Comparison of ENCODE assay signal across 14 cellular contexts in genomic region chr10:63297941-63298340, GRCh38.
"Had no signal": no experiment of that assay in that cellular context is flagged by ENCODE, and none has a peak within 500 bp of the region (broad histone marks: within the 10 kb centered on the region; RNA-seq: fewer than 3 reads in every experiment).

No MANE protein-coding gene starts in this region.

- H3K9me3 Mint-ChIP-seq: immature natural killer cell; naive thymus-derived CD8-positive, alpha-beta T cell; stimulated activated naive B cell treated with anti-CD40 and anti-IgM and Interleukin-4, amounts not matched to agents 10 μg/mL and 1 μg/mL and 100 μg/mL, for 72 hours; stimulated activated naive CD8-positive, alpha-beta T cell treated with anti-CD3 and anti-CD28 coated beads, Interleukin-15, amount 100 ng/mL, for 72 hours had no signal

- H3K4me3 Mint-ChIP-seq: immature natural killer cell; naive thymus-derived CD8-positive, alpha-beta T cell; stimulated activated naive B cell treated with anti-CD40 and anti-IgM and Interleukin-4, amounts not matched to agents 10 μg/mL and 1 μg/mL and 100 μg/mL, for 72 hours; stimulated activated naive CD8-positive, alpha-beta T cell treated with anti-CD3 and anti-CD28 coated beads, Interleukin-15, amount 100 ng/mL, for 72 hours had no signal

- H3K27me3 Mint-ChIP-seq: naive thymus-derived CD8-positive, alpha-beta T cell; stimulated activated naive B cell treated with anti-CD40 and anti-IgM and Interleukin-4, amounts not matched to agents 10 μg/mL and 1 μg/mL and 100 μg/mL, for 72 hours; stimulated activated naive CD8-positive, alpha-beta T cell treated with anti-CD3 and anti-CD28 coated beads, Interleukin-15, amount 100 ng/mL, for 72 hours had no signal

- H3K27ac Mint-ChIP-seq: immature natural killer cell; naive thymus-derived CD8-positive, alpha-beta T cell had no signal

- ATAC-seq: foreskin keratinocyte; naive thymus-derived CD8-positive, alpha-beta T cell; stimulated activated naive B cell treated with anti-CD40 and anti-IgM and Interleukin-4, amounts not matched to agents 10 μg/mL and 1 μg/mL and 100 μg/mL, for 72 hours; stimulated activated naive CD8-positive, alpha-beta T cell treated with anti-CD3 and anti-CD28 coated beads, Interleukin-15, amount 100 ng/mL, for 72 hours had no signal

- DNase-seq: effector memory CD4-positive, alpha-beta T cell; foreskin keratinocyte; immature natural killer cell; left colon; mammary epithelial cell; naive thymus-derived CD8-positive, alpha-beta T cell; psoas muscle; retina; sigmoid colon; stimulated activated CD4-positive, alpha-beta T cell treated with anti-CD3 and anti-CD28 coated beads, Interleukin-2, amount 100 ng/mL, for 24 hours; stimulated activated CD4-positive, alpha-beta T cell treated with anti-CD3 and anti-CD28 coated beads, Interleukin-4, amount 100 ng/mL, for 4 hours; stimulated activated naive B cell treated with anti-CD40 and anti-IgM and Interleukin-4, amounts not matched to agents 10 μg/mL and 1 μg/mL and 100 μg/mL, for 72 hours; stimulated activated naive CD8-positive, alpha-beta T cell treated with anti-CD3 and anti-CD28 coated beads, Interleukin-15, amount 100 ng/mL, for 72 hours; testis had no signal

- H3K36me3 Mint-ChIP-seq: immature natural killer cell had no signal

- H3K4me1 Mint-ChIP-seq: immature natural killer cell had no signal
